In genomic region chr14:68458840-68459469, GRCh38 we compare ENCODE assay signal across 9 cellular contexts.
A peak's percentile ranks its signal among the peaks of the same experiment; 100 is the strongest.
DNase-seq lines count a peak whose midpoint lies in the region; ATAC-seq, FAIRE-seq and TF ChIP-seq lines count a peak whose summit lies in the region.
"Had no signal": no experiment of that assay in that cellular context is flagged by ENCODE, and none has a peak within 500 bp of the region (broad histone marks: within the 10 kb centered on the region; RNA-seq: fewer than 3 reads in every experiment).

No MANE protein-coding gene starts in this region.

- POLR2A ChIA-PET in MCF 10A (lab: Yijun Ruan, JAX) = interaction anchor here (0.6 to 3.2 kb wide), 26 partner anchors 9 to 349 kb away, joined by 3 to 15 read pairs (median 4); partner anchors contain the start of gene ZFP36L1
- POLR2A ChIA-PET in GM10248 (lab: Yijun Ruan, JAX) = no interaction called here

- ATAC-seq in lower lobe of right lung = peak; percentile 79 to 88

- H3K27me3 ChIP-seq in lower lobe of right lung (ENCODE audit: low read depth) = no peaks in the 10 kb centered on the region

- H3K27ac Mint-ChIP-seq in MCF 10A (ENCODE audit: low read depth, unreplicated experiment) = peak overlapping the region; percentile 89

- H3K36me3 Mint-ChIP-seq in MCF 10A (ENCODE audit: insufficient read depth, unreplicated experiment) = peaks cover 10% of the 10 kb centered on the region
- H3K36me3 Mint-ChIP-seq: CD4-positive, CD25-positive, alpha-beta regulatory T cell had no signal

- H3K36me3 ChIP-seq in lower lobe of right lung = no peaks in the 10 kb centered on the region

- FAIRE-seq in urothelium cell line (lab: Jason Lieb, UNC) = peak; percentile 95

- CTCF ChIA-PET in MCF 10A (lab: Yijun Ruan, JAX) = interaction anchor here (0.6 to 1.4 kb wide), 4 partner anchors 12 to 525 kb away, joined by 3 read pairs; no protein-coding TSS in a partner anchor
- CTCF ChIA-PET in GM10248 (lab: Yijun Ruan, JAX) = interaction anchor here (1.0 to 2.8 kb wide), 6 partner anchors 9 to 489 kb away, joined by 3 to 11 read pairs (median 6); no protein-coding TSS in a partner anchor

- peaks cover 11% of the 10 kb centered on the region for H3K9me3 Mint-ChIP-seq in MCF 10A (ENCODE audit: unreplicated experiment)

- peaks cover 6% of the 10 kb centered on the region for H3K9me3 ChIP-seq in lower lobe of right lung

- peak overlapping the region; percentile 73 for H3K27ac ChIP-seq in lower lobe of right lung

- H3K27me3 Mint-ChIP-seq in MCF 10A (ENCODE audit: insufficient read depth, unreplicated experiment) = no peaks in the 10 kb centered on the region
- H3K27me3 Mint-ChIP-seq: CD4-positive, CD25-positive, alpha-beta regulatory T cell had no signal

- H3K4me1 Mint-ChIP-seq in MCF 10A (ENCODE audit: insufficient read depth, unreplicated experiment) = peaks cover 34% of the 10 kb centered on the region

- peak; percentile 56 to 60 for DNase-seq in SHP77 (lab: John Stamatoyannopoulos, UW)
- DNase-seq in SHP77 treated with DMSO at 0.1 percent for 48 hours (lab: John Stamatoyannopoulos, UW) = no peak
- peak; percentile 94 for DNase-seq in MCF 10A (ENCODE audit: unreplicated experiment)
- DNase-seq in lower lobe of right lung = no peak
- DNase-seq in urothelium cell line (ENCODE audit: low spot score) = peak; percentile 95
- no peak for DNase-seq in GM10248 (ENCODE audit: extremely low spot score)
- DNase-seq in stimulated activated CD4-positive, alpha-beta T cell treated with anti-CD3 and anti-CD28 coated beads, Interleukin-1b, Interleukin-23, amount 100 ng/mL, for 48 hours = no peak
- DNase-seq in OCI-M2 (lab: John Stamatoyannopoulos, UW; ENCODE audit: unreplicated experiment) = no peak
- DNase-seq: CD4-positive, CD25-positive, alpha-beta regulatory T cell had no signal

- intact Hi-C loops in MCF 10A (cut with micrococcal nuclease) = loop anchor here (10.0 kb wide), 1 partner anchor 514 kb away; no protein-coding TSS in a partner anchor
- intact Hi-C loops in lower lobe of right lung (cut with DNase I) = no loop called here

- no TSS peak for BruUV-seq in MCF 10A (replicated peaks; lab: Mats Ljungman, UMichigan)

- peaks cover 27% of the 10 kb centered on the region for H3K4me1 ChIP-seq in lower lobe of right lung

- H3K4me3 ChIP-seq in lower lobe of right lung = no peak overlapping the region

- H3K4me3 Mint-ChIP-seq in MCF 10A (ENCODE audit: unreplicated experiment) = peak overlapping the region; percentile 48
- H3K4me3 Mint-ChIP-seq: CD4-positive, CD25-positive, alpha-beta regulatory T cell had no signal

- TF ChIP-seq CTCF in MCF 10A (IDR thresholded peaks at IDR 0.05; ENCODE audit: unreplicated experiment) (no peak), lower lobe of right lung (IDR thresholded peaks at IDR 0.05) (no peak), GM10248 (IDR thresholded peaks at IDR 0.05; ENCODE audit: control extremely low read depth, extremely low read depth, low read depth, missing control alignments) (no peak)

Comparison
In these comparisons a context has a peak if more than half of its experiments do, and no peak if none do; other contexts are left out.
1. DNase-seq: peak in SHP77 (2 of 2), MCF 10A (single experiment) and urothelium cell line (single experiment); none in SHP77 treated with DMSO at 0.1 percent for 48 hours (single experiment), lower lobe of right lung (single experiment), GM10248 (single experiment), stimulated activated CD4-positive, alpha-beta T cell treated with anti-CD3 and anti-CD28 coated beads, Interleukin-1b, Interleukin-23, amount 100 ng/mL, for 48 hours (single experiment) and OCI-M2 (single experiment).